ENCODE assay signal across 1 cellular context in the genomic region with DNA sequence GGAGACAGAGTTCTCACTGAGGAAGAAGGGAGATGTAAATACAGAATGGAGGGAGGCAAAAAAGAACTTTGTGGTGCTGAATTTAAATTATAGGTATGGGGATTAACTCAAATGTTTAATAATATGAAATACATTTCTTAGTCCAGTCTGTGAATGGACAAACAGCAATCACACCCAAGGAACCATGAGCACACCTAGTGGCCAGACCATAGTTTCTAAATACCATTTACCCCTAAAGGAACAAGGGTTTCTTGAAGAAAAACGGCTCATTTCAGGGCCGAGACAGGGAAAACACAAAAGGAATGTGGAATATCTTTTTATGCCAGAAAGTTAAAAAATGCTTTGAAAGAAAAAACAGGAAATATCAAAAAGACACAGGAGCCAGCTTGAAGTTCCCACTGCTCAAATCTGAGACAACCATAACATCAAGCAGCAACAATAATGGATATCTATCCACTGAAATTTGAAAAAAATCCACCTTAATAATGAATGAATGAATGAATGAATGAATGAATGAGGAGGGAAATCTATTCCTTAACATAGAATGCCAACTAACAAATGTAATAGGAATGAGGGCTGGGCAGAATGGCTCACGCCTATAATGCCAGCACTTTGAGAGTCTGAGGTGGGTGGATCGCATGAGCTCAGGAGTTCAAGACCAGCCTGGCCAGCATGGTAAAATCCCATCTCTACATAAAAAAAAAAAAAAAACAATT.
TF ChIP-seq lines count a peak whose summit lies in the region.

No MANE protein-coding gene starts in this region.

TF ChIP-seq in HepG2, 621 proteins besides CTCF, POLR2A, EP300 and RAD21:
- TF ChIP-seq STAG1 (CRISPR knock-in tag; IDR thresholded peaks at IDR 0.05) (0 out of 2 replicates have a peak, but pooled peaks have one; percentile 12), ZNF24 (IDR thresholded peaks at IDR 0.05) (peak; percentile 84; the same call in 1 of the 2 replicates), ZC3H4 (CRISPR knock-in tag; IDR thresholded peaks at IDR 0.05; ENCODE audit: borderline replicate concordance) (no peak)
TF ChIP-seq in HepG2: peak in this region for 2.
